In genomic region chr1:223771469-223771813, GRCh38 we compare ENCODE assay signal across 9 cellular contexts. TPM values are rescaled to one million over a fixed set of nuclear protein-coding genes. Genes with fewer than 3 reads are reported as not detected.
DNase-seq lines count a peak whose midpoint lies in the region; ATAC-seq and TF ChIP-seq lines count a peak whose summit lies in the region.
"Had no signal": no experiment of that assay in that cellular context is flagged by ENCODE, and none has a peak within 500 bp of the region (broad histone marks: within the 10 kb centered on the region; RNA-seq: fewer than 3 reads in every experiment).

No MANE protein-coding gene starts in this region.

- DNase-seq in Caco-2, result no peak
- no peak for DNase-seq in effector memory CD8-positive, alpha-beta T cell
- no peak for DNase-seq in trophoblast cell
- DNase-seq in naive thymus-derived CD8-positive, alpha-beta T cell, result no peak
- no peak for DNase-seq in COR-L47 (lab: John Stamatoyannopoulos, UW)
- no peak for DNase-seq in NCI-H2029 treated with DMSO at 0.1 percent for 48 hours (lab: John Stamatoyannopoulos, UW)
- no peak for DNase-seq in D341Med (ENCODE audit: low spot score)

- H4K12ac ChIP-seq in trophoblast cell (ENCODE audit: low read depth, low read length), result no peak overlapping the region

- H3K27ac Mint-ChIP-seq in Caco-2 (ENCODE audit: unreplicated experiment), result peak overlapping the region; percentile 88
- peak overlapping the region; percentile 72 to 87 for H3K27ac Mint-ChIP-seq in effector memory CD8-positive, alpha-beta T cell
- peak overlapping the region in 5 of 10 donors; percentile 38 to 73 (median 52) for H3K27ac Mint-ChIP-seq in naive thymus-derived CD8-positive, alpha-beta T cell

- no peak for TF ChIP-seq CTCF in Caco-2 (IDR thresholded peaks at IDR 0.05; ENCODE audit: insufficient read depth in 1 of 2, low read depth in 1 of 2, low read length in 1 of 2, severe bottlenecking in 1 of 2, unreplicated experiment in 1 of 2)

- H3K27ac ChIP-seq in HUES64 (ENCODE audit: low read depth, low read length), result peak overlapping the region; percentile 82
- H3K27ac ChIP-seq in trophoblast cell (ENCODE audit: low read depth, low read length), result peak overlapping the region; percentile 85

- no peak overlapping the region for H3K23ac ChIP-seq in trophoblast cell (ENCODE audit: low read length)

- H3K27me3 Mint-ChIP-seq in Caco-2 (ENCODE audit: insufficient read depth, unreplicated experiment), result no peaks in the 10 kb centered on the region
- no peaks in the 10 kb centered on the region for H3K27me3 Mint-ChIP-seq in effector memory CD8-positive, alpha-beta T cell
- H3K27me3 Mint-ChIP-seq in naive thymus-derived CD8-positive, alpha-beta T cell, result no peaks in the 10 kb centered on the region

- CTCF ChIA-PET in Caco-2 (lab: Charles Lee), result interaction anchor here (1.0 kb wide), 1 partner anchor 280 kb away, joined by 3 read pairs; no protein-coding TSS in a partner anchor

- peak overlapping the region; percentile 31 for H2BK5ac ChIP-seq in trophoblast cell (ENCODE audit: low read depth, low read length, poor library complexity)

- H3K9me3 ChIP-seq in Caco-2 (no peaks in the 10 kb centered on the region), HUES64 (ENCODE audit: insufficient read depth, low read depth, low read length) (no peaks in the 10 kb centered on the region), trophoblast cell (ENCODE audit: insufficient read depth, low read depth, low read length) (no peaks in the 10 kb centered on the region)
- H3K9me3 ChIP-seq: body of pancreas had no signal

- H3K9ac ChIP-seq in HUES64 (ENCODE audit: low read depth, low read length) (peak overlapping the region; percentile 29; the same call in 1 of the 2 replicates), trophoblast cell (ENCODE audit: low read length) (no peak overlapping the region)

- peaks cover 88% of the 10 kb centered on the region for H3K36me3 Mint-ChIP-seq in Caco-2 (ENCODE audit: insufficient read depth, unreplicated experiment)
- peaks cover 74% of the 10 kb centered on the region for H3K36me3 Mint-ChIP-seq in effector memory CD8-positive, alpha-beta T cell (ENCODE audit: insufficient read depth)
- H3K36me3 Mint-ChIP-seq in naive thymus-derived CD8-positive, alpha-beta T cell, result peaks cover 13 to 78% (median 33%) of the 10 kb centered on the region in 3 donors

- H3K14ac ChIP-seq in trophoblast cell (ENCODE audit: low read length), result no peak overlapping the region

- H3K4me1 ChIP-seq in Caco-2, result peaks cover 53% of the 10 kb centered on the region
- H3K4me1 ChIP-seq in HUES64 (ENCODE audit: insufficient read depth, low read length), result peaks cover 16% of the 10 kb centered on the region
- peaks cover 9 to 21% of the 10 kb centered on the region in 2 experiments for H3K4me1 ChIP-seq in trophoblast cell (ENCODE audit: control insufficient read depth in 1 of 2, insufficient read depth in 2 of 2, low read length in 2 of 2)

- H3K4me2 ChIP-seq in trophoblast cell (ENCODE audit: low read length), result no peak overlapping the region

- H2AK5ac ChIP-seq in trophoblast cell (ENCODE audit: low read length), result no peak overlapping the region

- H3K4me3 ChIP-seq in Caco-2 (ENCODE audit: low read depth, low read length) (no peak overlapping the region), HUES64 (ENCODE audit: low read length) (no peak overlapping the region; the same call in 1 of the 2 replicates), trophoblast cell (ENCODE audit: low read depth, low read length) (no peak overlapping the region)
- H3K4me3 ChIP-seq: body of pancreas had no signal

- H4K8ac ChIP-seq in trophoblast cell (ENCODE audit: low read depth, low read length), result no peak overlapping the region

- peaks cover 4% of the 10 kb centered on the region for H3K79me1 ChIP-seq in trophoblast cell (ENCODE audit: low read length)

- no peak overlapping the region for H2AFZ ChIP-seq in trophoblast cell (ENCODE audit: insufficient read depth, low read length, poor library complexity)

- no peak overlapping the region for H3K4ac ChIP-seq in trophoblast cell (ENCODE audit: low read depth, low read length)

- H3K18ac ChIP-seq in trophoblast cell (ENCODE audit: low read length), result no peak overlapping the region

- ATAC-seq in effector memory CD8-positive, alpha-beta T cell (replicated peaks), result no peak
- no peak for ATAC-seq in naive thymus-derived CD8-positive, alpha-beta T cell

- no peak overlapping the region for H4K91ac ChIP-seq in trophoblast cell (ENCODE audit: low read depth, low read length)

- no peak overlapping the region for H2BK12ac ChIP-seq in trophoblast cell (ENCODE audit: low read length)

- POLR2A ChIA-PET in Caco-2 (lab: Charles Lee), result no interaction called here
- POLR2A ChIA-PET in naive thymus-derived CD8-positive, alpha-beta T cell (lab: Charles Lee), result no interaction called here

- no peaks in the 10 kb centered on the region for H3K79me2 ChIP-seq in trophoblast cell (ENCODE audit: control insufficient read depth, insufficient read depth, low read length, poor library complexity)

- WGBS in HUES64, result 95% methylated on average over 2 of the region's 2 CpGs
- WGBS in trophoblast cell (ENCODE audit: extremely low coverage, insufficient coverage, insufficient read length), result no CpG with 5 or more reads among the region's 2 CpGs

- TSS peak; percentile 76 for BruUV-seq in Caco-2 (replicated peaks; lab: Mats Ljungman, UMichigan)

- H3K4me3 Mint-ChIP-seq in Caco-2 (ENCODE audit: unreplicated experiment), result peak overlapping the region; percentile 56
- H3K4me3 Mint-ChIP-seq in effector memory CD8-positive, alpha-beta T cell, result no peak overlapping the region
- H3K4me3 Mint-ChIP-seq in naive thymus-derived CD8-positive, alpha-beta T cell, result no peak overlapping the region

- peaks cover 47% of the 10 kb centered on the region for H3K4me1 Mint-ChIP-seq in Caco-2 (ENCODE audit: low read depth, unreplicated experiment)
- peaks cover 15 to 16% of the 10 kb centered on the region in 2 donors for H3K4me1 Mint-ChIP-seq in effector memory CD8-positive, alpha-beta T cell (ENCODE audit: low read depth in 2 of 2)
- H3K4me1 Mint-ChIP-seq in naive thymus-derived CD8-positive, alpha-beta T cell, result peaks cover 0 to 18% (median 7%) of the 10 kb centered on the region in 4 donors

- H2BK120ac ChIP-seq in trophoblast cell (ENCODE audit: insufficient read depth, low read length, poor library complexity), result no peak overlapping the region

- intact Hi-C loops in Caco-2 (cut with micrococcal nuclease; ENCODE audit: unreplicated experiment), result no loop called here

- H3K27me3 ChIP-seq in Caco-2 (replicated peaks; ENCODE audit: control insufficient read depth, insufficient read depth, low read length), result no peaks in the 10 kb centered on the region
- H3K27me3 ChIP-seq in HUES64 (ENCODE audit: insufficient read depth, low read length), result no peaks in the 10 kb centered on the region
- H3K27me3 ChIP-seq in trophoblast cell (ENCODE audit: insufficient read depth, low read length), result no peaks in the 10 kb centered on the region
- H3K27me3 ChIP-seq: body of pancreas had no signal

- H3K9me3 Mint-ChIP-seq in Caco-2 (ENCODE audit: unreplicated experiment), result no peaks in the 10 kb centered on the region
- no peaks in the 10 kb centered on the region for H3K9me3 Mint-ChIP-seq in effector memory CD8-positive, alpha-beta T cell
- no peaks in the 10 kb centered on the region for H3K9me3 Mint-ChIP-seq in naive thymus-derived CD8-positive, alpha-beta T cell

- H3K36me3 ChIP-seq in Caco-2 (ENCODE audit: control insufficient read depth, insufficient read depth, low read length), result peaks cover 10% of the 10 kb centered on the region
- peaks cover 72% of the 10 kb centered on the region for H3K36me3 ChIP-seq in HUES64 (ENCODE audit: insufficient read depth, low read length)
- H3K36me3 ChIP-seq in trophoblast cell (ENCODE audit: control insufficient read depth in 1 of 2, insufficient read depth in 2 of 2, low read length in 2 of 2), result peaks cover 34 to 50% of the 10 kb centered on the region in 2 experiments

RNA-seq across cellular contexts. Expression of gene CAPN2, which starts 59.1 kb away (rescaled TPM):
- total RNA-seq in Caco-2 (2022), result 151 and 157 TPM in 2 replicates
- 26.0 TPM for polyA plus RNA-seq in HUES64 (2013, experiment 1 of 2)
- 34.6 TPM for polyA plus RNA-seq in HUES64 (2013, experiment 2 of 2)
- polyA plus RNA-seq in trophoblast cell (2013), result 161 and 169 TPM in 2 replicates
- total RNA-seq in naive thymus-derived CD8-positive, alpha-beta T cell, result 10 to 100 TPM; 70.0 to 72.2 TPM
- 100 to 1,000 TPM in 1 of 3 donors, 10 to 100 TPM in 2; 68.6 to 101 (median 83.7) TPM for polyA plus RNA-seq in naive thymus-derived CD8-positive, alpha-beta T cell
